8 cellular contexts compared by ENCODE assay signal in the genomic region with DNA sequence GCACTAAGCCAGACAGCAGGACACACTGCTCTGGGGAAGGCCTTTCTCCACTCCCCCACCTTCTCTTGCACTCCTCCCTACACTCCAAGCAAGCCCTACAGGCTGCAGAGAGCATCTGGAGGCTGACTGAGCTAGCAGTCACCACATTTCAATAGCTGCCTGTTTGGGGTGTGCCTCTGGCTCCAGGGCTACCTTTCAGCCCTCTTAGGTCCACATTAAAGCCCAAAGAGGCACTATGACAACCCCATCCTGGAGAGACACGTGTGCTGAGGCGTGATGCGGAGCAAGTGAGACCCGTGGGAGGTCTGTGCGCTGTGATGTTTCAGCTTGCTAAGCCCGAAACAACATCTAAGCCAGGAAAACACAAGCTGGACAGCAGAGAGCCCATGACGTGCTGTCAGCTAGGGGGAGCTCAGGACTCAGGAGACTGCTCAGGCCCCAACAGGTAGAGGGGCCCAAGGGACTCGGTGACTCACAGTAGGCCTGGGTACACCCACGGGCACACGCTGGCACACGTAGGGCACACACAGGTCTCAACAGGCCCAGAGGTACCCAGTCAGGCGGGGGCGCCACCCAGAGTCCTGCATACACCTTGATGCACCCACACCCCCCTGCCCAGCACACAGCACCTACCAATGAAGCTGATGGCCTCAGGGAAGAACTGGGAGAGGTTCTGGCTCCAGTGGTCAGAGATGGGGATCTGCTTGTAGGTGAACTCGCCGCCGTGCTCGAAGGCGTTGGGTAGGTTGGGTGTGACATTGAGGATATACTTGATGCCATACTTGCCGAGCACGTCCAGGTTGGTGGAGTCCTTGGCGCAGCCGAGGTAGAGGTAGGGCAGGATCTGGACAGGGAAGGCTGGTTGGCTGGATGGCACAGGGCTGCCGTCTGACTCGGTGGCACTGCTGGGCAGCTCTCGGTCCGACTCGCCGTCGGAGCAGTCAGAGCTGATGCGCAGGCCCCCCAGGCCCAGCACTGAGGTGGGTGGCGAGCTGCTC. TPM values are rescaled to one million over a fixed set of nuclear protein-coding genes. Genes with fewer than 3 reads are reported as not detected.
DNase-seq lines count a peak whose midpoint lies in the region; ATAC-seq and TF ChIP-seq lines count a peak whose summit lies in the region.

No MANE protein-coding gene starts in this region.

- H3K4me1 ChIP-seq in lung (ENCODE audit: control insufficient read depth in 2 of 2, insufficient read depth in 2 of 2, low read length in 2 of 2), result peaks cover 0 to 50% of the 10 kb centered on the region in 2 donors

- ATAC-seq in lung (ENCODE audit: insufficient read depth, low FRiP score) (no peak), GM18909 (IDR thresholded peaks at IDR 0.05; ENCODE audit: poor library complexity, unreplicated experiment) (no peak)

- H3K27me3 ChIP-seq in brain microvascular endothelial cell (replicated peaks), result no peaks in the 10 kb centered on the region
- H3K27me3 ChIP-seq in lung (ENCODE audit: control insufficient read depth, insufficient read depth), result no peaks in the 10 kb centered on the region

- H3K9me3 ChIP-seq in lung (ENCODE audit: control insufficient read depth in 2 of 2, insufficient read depth in 1 of 2, low read length in 1 of 2), result no peaks in the 10 kb centered on the region

- peak overlapping the region; percentile 100 for H3K27ac ChIP-seq in RWPE1
- H3K27ac ChIP-seq in brain microvascular endothelial cell, result peak overlapping the region; percentile 22
- H3K27ac ChIP-seq in lung (ENCODE audit: low read depth in 1 of 2, low read length in 1 of 2), result peak overlapping the region; percentile 60 to 79

- H3K36me3 ChIP-seq in brain microvascular endothelial cell (replicated peaks), result peaks cover 22% of the 10 kb centered on the region
- H3K36me3 ChIP-seq in lung (ENCODE audit: control insufficient read depth in 2 of 2, insufficient read depth in 2 of 2, low read length in 2 of 2), result peaks cover 10 to 34% of the 10 kb centered on the region in 2 donors

- H3K4me3 ChIP-seq in brain microvascular endothelial cell (ENCODE audit: low read depth, low read length) (peak overlapping the region; percentile 24), lung (no peak overlapping the region)

- CTCF ChIA-PET in RWPE1 (lab: Yijun Ruan, JAX), result interaction anchor here (0.5 to 2.5 kb wide), 19 partner anchors 8 to 1785 kb away, joined by 3 to 12 read pairs (median 3); no protein-coding TSS in a partner anchor

- DNase-seq in GM03348 (ENCODE audit: low spot score) (peak; percentile 36), RWPE1 (ENCODE audit: low spot score) (peak; percentile 85), brain microvascular endothelial cell (no peak), lung (ENCODE audit: low spot score) (no peak), amniotic stem cell (lab: John Stamatoyannopoulos, UW) (no peak), NCI-H1048 (lab: John Stamatoyannopoulos, UW) (no peak)
- peak; percentile 33 to 54 for DNase-seq in stimulated activated CD8-positive, alpha-beta memory T cell treated with anti-CD3 and anti-CD28 coated beads, Interleukin-7, amount 100 ng/mL, for 4 hours (ENCODE audit: low read depth in 2 of 2)

- POLR2A ChIA-PET in RWPE1 (lab: Yijun Ruan, JAX; ENCODE audit: low non-redundant PET), result interaction anchor here (0.9 to 1.1 kb wide), 3 partner anchors 8 to 16 kb away, joined by 3 to 4 read pairs (median 3); no protein-coding TSS in a partner anchor

- in situ Hi-C loops in brain microvascular endothelial cell (cut with HindIII; ENCODE audit: low pct_ligation_motif_present, low sequenced_read_pairs), result no loop called here

- 74 to 83% methylated on average over 31 of the region's 31 CpGs for WGBS in lung, 2 donors

- TF ChIP-seq CTCF in RWPE1 (conservative IDR thresholded peaks at IDR 0.05; ENCODE audit: low read depth), result peak; percentile 57
- peak; percentile 59 for TF ChIP-seq CTCF in brain microvascular endothelial cell (IDR thresholded peaks at IDR 0.05; ENCODE audit: low read depth, low read length, missing control alignments)
- TF ChIP-seq CTCF in lung (IDR thresholded peaks at IDR 0.05; ENCODE audit: control extremely low read depth, extremely low read depth), result no peak

RNA-seq across cellular contexts. Expression of gene DUSP7, which starts 2.8 kb away (rescaled TPM):
- 10 to 100 TPM; 16.5 to 36.2 TPM for total RNA-seq in lung
- 10 to 100 TPM; 10.2 to 25.2 TPM for polyA plus RNA-seq in lung

RNA-seq across cellular contexts. Expression of gene RPL29, which starts 57.9 kb away (rescaled TPM):
- 100 to 1,000 TPM; 711 to 912 TPM for total RNA-seq in lung
- 1,000 to 10,000 TPM; 1,556 to 2,402 TPM for polyA plus RNA-seq in lung

Comparison
In these comparisons a context has a peak if more than half of its experiments do, and no peak if none do; other contexts are left out.
1. DNase-seq: peak in GM03348 (single experiment), RWPE1 (single experiment) and stimulated activated CD8-positive, alpha-beta memory T cell treated with anti-CD3 and anti-CD28 coated beads, Interleukin-7, amount 100 ng/mL, for 4 hours (2 of 2); none in brain microvascular endothelial cell (single experiment), lung (single experiment), amniotic stem cell (single experiment) and NCI-H1048 (single experiment).
2. H3K27ac ChIP-seq: peak in every context shown above with its lines; median percentile 100 in RWPE1; 70 in lung; 22 in brain microvascular endothelial cell.